Comparison of ENCODE assay signal across 8 cellular contexts in the genomic region with DNA sequence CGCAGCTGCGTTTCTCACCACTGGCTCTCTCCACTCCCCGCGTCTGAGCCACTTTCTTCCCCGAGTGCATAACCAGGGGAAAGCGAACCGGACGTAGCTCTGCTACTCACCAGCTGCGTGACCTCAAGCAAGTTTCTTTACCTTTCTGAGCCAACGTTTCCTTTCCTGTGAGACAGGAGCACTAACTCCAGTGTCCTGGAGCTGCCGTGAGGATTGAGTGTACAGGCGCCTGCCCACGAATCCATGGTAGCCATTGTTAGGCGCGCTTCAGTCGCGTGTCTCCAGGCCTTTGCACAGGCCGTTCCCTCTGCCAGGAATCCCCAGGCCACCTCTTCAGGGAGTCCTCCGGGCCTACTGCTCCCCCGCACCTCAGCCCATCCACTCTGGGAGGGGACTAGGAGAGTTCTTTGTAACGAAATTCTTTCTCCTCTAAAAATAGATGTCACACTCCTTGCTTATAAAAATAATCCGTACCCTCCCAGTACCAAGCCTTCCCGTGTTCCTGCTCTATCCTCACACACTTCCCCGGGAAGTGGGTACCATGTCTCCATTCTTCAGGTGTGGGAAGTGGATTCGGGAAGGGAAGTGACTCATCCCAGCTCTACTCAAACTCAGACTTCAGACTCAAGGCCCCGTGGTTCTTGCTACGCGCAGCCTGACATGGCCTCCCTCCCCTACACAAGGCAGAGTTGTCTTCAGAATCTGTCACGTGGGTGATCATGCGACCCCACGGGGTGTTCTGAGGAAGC. TPM values are rescaled to one million over a fixed set of nuclear protein-coding genes. Genes with fewer than 3 reads are reported as not detected.
DNase-seq lines count a peak whose midpoint lies in the region; ATAC-seq, FAIRE-seq and TF ChIP-seq lines count a peak whose summit lies in the region.

No MANE protein-coding gene starts in this region.

- peaks cover 37% of the 10 kb centered on the region for H3K4me1 ChIP-seq in HUES6 (ENCODE audit: control insufficient read depth, insufficient read depth, low read length)
- peaks cover 23% of the 10 kb centered on the region for H3K4me1 ChIP-seq in mesodermal cell (ENCODE audit: control insufficient read depth, insufficient read depth, low read length, poor library complexity, severe bottlenecking)
- peaks cover 25% of the 10 kb centered on the region for H3K4me1 ChIP-seq in suprapubic skin

- peak overlapping the region; percentile 95 for H3K27ac Mint-ChIP-seq in activated T-helper 2 cell treated with anti-CD3 and anti-CD28 coated beads, Interferon-gamma antibody, Interleukin-2, Interleukin-4, amounts not matched to agents 10 μg/mL and 5 μg/mL and 100 μg/mL, durations not matched to agents 14 hours and 24 hours and 36 hours

- no peaks in the 10 kb centered on the region for H3K36me3 Mint-ChIP-seq in activated T-helper 2 cell treated with anti-CD3 and anti-CD28 coated beads, Interferon-gamma antibody, Interleukin-2, Interleukin-4, amounts not matched to agents 10 μg/mL and 5 μg/mL and 100 μg/mL, durations not matched to agents 14 hours and 24 hours and 36 hours (ENCODE audit: low read depth)

- no peaks in the 10 kb centered on the region for H3K9me3 Mint-ChIP-seq in activated T-helper 2 cell treated with anti-CD3 and anti-CD28 coated beads, Interferon-gamma antibody, Interleukin-2, Interleukin-4, amounts not matched to agents 10 μg/mL and 5 μg/mL and 100 μg/mL, durations not matched to agents 14 hours and 24 hours and 36 hours

- no peak for TF ChIP-seq EP300 in suprapubic skin (IDR thresholded peaks at IDR 0.05)

- H3K27me3 ChIP-seq in HUES6 (ENCODE audit: control insufficient read depth, insufficient read depth, low read length), result no peaks in the 10 kb centered on the region
- H3K27me3 ChIP-seq in suprapubic skin, result no peaks in the 10 kb centered on the region

- no peaks in the 10 kb centered on the region for H3K27me3 Mint-ChIP-seq in activated T-helper 2 cell treated with anti-CD3 and anti-CD28 coated beads, Interferon-gamma antibody, Interleukin-2, Interleukin-4, amounts not matched to agents 10 μg/mL and 5 μg/mL and 100 μg/mL, durations not matched to agents 14 hours and 24 hours and 36 hours (ENCODE audit: low read depth)

- H3K36me3 ChIP-seq in HUES6 (ENCODE audit: control insufficient read depth, insufficient read depth, low read length) (no peaks in the 10 kb centered on the region), mesodermal cell (ENCODE audit: control insufficient read depth, insufficient read depth, low read length) (no peaks in the 10 kb centered on the region), suprapubic skin (no peaks in the 10 kb centered on the region)

- 0 out of 2 replicates have a peak overlapping the region, but pooled peaks have one; percentile 2 for H3K4me3 ChIP-seq in HUES6 (ENCODE audit: low read depth, low read length)
- H3K4me3 ChIP-seq in mesodermal cell (ENCODE audit: extremely low read depth, insufficient read depth, low read length, poor library complexity, severe bottlenecking), result no peak overlapping the region
- peak overlapping the region; percentile 6 for H3K4me3 ChIP-seq in suprapubic skin

- peak overlapping the region; percentile 73 for H3K4me3 Mint-ChIP-seq in activated T-helper 2 cell treated with anti-CD3 and anti-CD28 coated beads, Interferon-gamma antibody, Interleukin-2, Interleukin-4, amounts not matched to agents 10 μg/mL and 5 μg/mL and 100 μg/mL, durations not matched to agents 14 hours and 24 hours and 36 hours (ENCODE audit: low read depth)

- TF ChIP-seq POLR2A in suprapubic skin (IDR thresholded peaks at IDR 0.05), result no peak

- H3K4me1 Mint-ChIP-seq in activated T-helper 2 cell treated with anti-CD3 and anti-CD28 coated beads, Interferon-gamma antibody, Interleukin-2, Interleukin-4, amounts not matched to agents 10 μg/mL and 5 μg/mL and 100 μg/mL, durations not matched to agents 14 hours and 24 hours and 36 hours (ENCODE audit: low read depth), result peaks cover 34% of the 10 kb centered on the region

- H3K9ac ChIP-seq in HUES6 (ENCODE audit: low read length), result peak overlapping the region; percentile 14

- FAIRE-seq in D721Med (lab: Jason Lieb, UNC), result no peak

- ATAC-seq in GM21423 (IDR thresholded peaks at IDR 0.05; ENCODE audit: unreplicated experiment), result peak; percentile 32

- DNase-seq in COLO829 (ENCODE audit: low spot score) (peak; percentile 62), suprapubic skin (ENCODE audit: low spot score in 2 of 2) (no peak), D721Med (ENCODE audit: insufficient read length, low spot score) (no peak), amniotic stem cell (lab: John Stamatoyannopoulos, UW) (no peak)
- peak; percentile 55 for DNase-seq in activated T-helper 2 cell treated with anti-CD3 and anti-CD28 coated beads, Interferon-gamma antibody, Interleukin-2, Interleukin-4, amounts not matched to agents 10 μg/mL and 5 μg/mL and 100 μg/mL, durations not matched to agents 14 hours and 24 hours and 36 hours (ENCODE audit: low spot score)

- H3K27ac ChIP-seq in HUES6 (ENCODE audit: low read depth, low read length), result no peak overlapping the region
- peak overlapping the region; percentile 6 for H3K27ac ChIP-seq in mesodermal cell (ENCODE audit: low read depth, low read length, severe bottlenecking)
- no peak overlapping the region for H3K27ac ChIP-seq in suprapubic skin

- 79 to 86% methylated on average over 22 to 26 of the region's 31 CpGs for WGBS in mesodermal cell (ENCODE audit: insufficient coverage in 2 of 2), 2 experiments
- 81% methylated on average over 31 of the region's 31 CpGs for WGBS in suprapubic skin

- intact Hi-C loops in activated T-helper 2 cell treated with anti-CD3 and anti-CD28 coated beads, Interferon-gamma antibody, Interleukin-2, Interleukin-4, amounts not matched to agents 10 μg/mL and 5 μg/mL and 100 μg/mL, durations not matched to agents 14 hours and 24 hours and 36 hours (cut with micrococcal nuclease), result loop anchor here (1.0 to 10.0 kb wide), 6 partner anchors 17 to 533 kb away; a partner anchor contains a TSS

- H3K9me3 ChIP-seq in HUES6 (ENCODE audit: control insufficient read depth, insufficient read depth, low read depth, low read length), result no peaks in the 10 kb centered on the region
- H3K9me3 ChIP-seq in mesodermal cell (ENCODE audit: control insufficient read depth, low read length), result no peaks in the 10 kb centered on the region
- H3K9me3 ChIP-seq in suprapubic skin, result no peaks in the 10 kb centered on the region

- TF ChIP-seq CTCF in suprapubic skin (IDR thresholded peaks at IDR 0.05), result no peak
- no peak for TF ChIP-seq CTCF in D721Med (IDR thresholded peaks at IDR 0.05; ENCODE audit: insufficient read depth, missing control alignments)

RNA-seq across cellular contexts. Expression of a gene that starts 16.2 kb away (rescaled TPM):
- total RNA-seq in activated T-helper 2 cell treated with anti-CD3 and anti-CD28 coated beads, Interferon-gamma antibody, Interleukin-2, Interleukin-4, amounts not matched to agents 10 μg/mL and 5 μg/mL and 100 μg/mL, durations not matched to agents 14 hours and 24 hours and 36 hours, result not detected in 2 replicates
- 58.5 TPM for polyA plus RNA-seq in mesodermal cell (2013, experiment 1 of 2)
- polyA plus RNA-seq in mesodermal cell (2013, experiment 2 of 2), result 59.5 TPM
- not detected for total RNA-seq in suprapubic skin

Comparison
In these comparisons a context has a peak if more than half of its experiments do, and no peak if none do; other contexts are left out.
1. DNase-seq: peak in COLO829 (single experiment) and activated T-helper 2 cell treated with anti-CD3 and anti-CD28 coated beads, Interferon-gamma antibody, Interleukin-2, Interleukin-4, amounts not matched to agents 10 μg/mL and 5 μg/mL and 100 μg/mL, durations not matched to agents 14 hours and 24 hours and 36 hours (single experiment); none in suprapubic skin (0 of 2), D721Med (single experiment) and amniotic stem cell (single experiment).